1 cellular context compared by ENCODE assay signal in the genomic region with DNA sequence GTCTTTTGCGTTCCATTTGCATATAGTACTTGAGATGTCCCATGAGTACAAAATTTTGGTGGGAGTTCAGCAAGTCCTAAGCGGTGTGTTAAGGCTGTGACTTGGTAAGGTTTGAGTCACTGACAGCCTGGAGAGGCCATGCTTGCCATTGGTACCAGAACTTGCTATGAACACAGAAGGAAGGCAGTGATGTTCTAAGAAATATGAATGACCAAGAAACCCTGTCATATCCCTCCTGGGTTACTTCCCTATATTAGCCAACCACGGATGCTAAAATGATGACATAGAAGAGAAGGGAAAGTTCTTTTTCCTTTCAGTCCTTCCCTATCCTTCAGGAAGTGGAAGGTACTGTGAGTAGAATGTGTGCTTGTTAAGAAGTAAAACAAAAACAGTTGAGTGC.
TF ChIP-seq lines count a peak whose summit lies in the region.

No MANE protein-coding gene starts in this region.

TF ChIP-seq in H1, 55 proteins besides CTCF, POLR2A, EP300 and RAD21:
- no peak for TF ChIP-seq CEBPB (IDR thresholded peaks at IDR 0.05; ENCODE audit: low read depth, low read length)
- TF ChIP-seq EZH2 (IDR thresholded peaks at IDR 0.05; ENCODE audit: low read depth, low read length, severe bottlenecking) = no peak
- no peak for TF ChIP-seq CHD1 (IDR thresholded peaks at IDR 0.05; ENCODE audit: low read depth, low read length)
- TF ChIP-seq TAF7 (optimal IDR thresholded peaks at IDR 0.05; ENCODE audit: borderline replicate concordance, low read depth, low read length) = no peak
- TF ChIP-seq RXRA (IDR thresholded peaks at IDR 0.05; ENCODE audit: insufficient read depth, low read depth, low read length) = no peak
- TF ChIP-seq JUND (IDR thresholded peaks at IDR 0.05; ENCODE audit: low read length) = no peak
- TF ChIP-seq, protein P1, sequence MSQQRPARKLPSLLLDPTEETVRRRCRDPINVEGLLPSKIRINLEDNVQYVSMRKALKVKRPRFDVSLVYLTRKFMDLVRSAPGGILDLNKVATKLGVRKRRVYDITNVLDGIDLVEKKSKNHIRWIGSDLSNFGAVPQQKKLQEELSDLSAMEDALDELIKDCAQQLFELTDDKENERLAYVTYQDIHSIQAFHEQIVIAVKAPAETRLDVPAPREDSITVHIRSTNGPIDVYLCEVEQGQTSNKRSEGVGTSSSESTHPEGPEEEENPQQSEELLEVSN (IDR thresholded peaks at IDR 0.05) = no peak
- no peak for TF ChIP-seq CBX5 (IDR thresholded peaks at IDR 0.05; ENCODE audit: low read depth, low read length)
- no peak for TF ChIP-seq NANOG (IDR thresholded peaks at IDR 0.05; ENCODE audit: insufficient read depth, low read depth, low read length, poor library complexity, severe bottlenecking)
- TF ChIP-seq RNF2 (IDR thresholded peaks at IDR 0.05; ENCODE audit: borderline replicate concordance, low read depth, low read length, missing control alignments, poor library complexity, severe bottlenecking) = no peak
